Comparison of ENCODE assay signal across 1 cellular context in genomic region chr19:7874857-7875393, GRCh38.
TF ChIP-seq lines count a peak whose summit lies in the region.

No MANE protein-coding gene starts in this region.

TF ChIP-seq in HepG2, 621 proteins besides CTCF, POLR2A, EP300 and RAD21 (continued from another document):
- TF ChIP-seq LCORL (IDR thresholded peaks at IDR 0.05): no peak
- TF ChIP-seq LCORL (CRISPR knock-in tag; IDR thresholded peaks at IDR 0.05): 0 out of 2 replicates have a peak, but pooled peaks have one; percentile 19
- no peak for TF ChIP-seq TEAD2 (CRISPR knock-in tag; IDR thresholded peaks at IDR 0.05)
- TF ChIP-seq ZNF891 (CRISPR knock-in tag; IDR thresholded peaks at IDR 0.05): peak; percentile 35; the same call in 1 of the 2 replicates
- no peak for TF ChIP-seq ZSCAN22 (CRISPR knock-in tag; IDR thresholded peaks at IDR 0.05)
- TF ChIP-seq GLI4 (CRISPR knock-in tag; IDR thresholded peaks at IDR 0.05; ENCODE audit: borderline replicate concordance): no peak
- TF ChIP-seq ZNF800 (CRISPR knock-in tag; IDR thresholded peaks at IDR 0.05): no peak
- no peak for TF ChIP-seq FOXM1 (CRISPR knock-in tag; IDR thresholded peaks at IDR 0.05)
- peak; percentile 6 for TF ChIP-seq ZEB1 (IDR thresholded peaks at IDR 0.05; ENCODE audit: insufficient replicate concordance, low read depth)
- TF ChIP-seq ZNF879 (CRISPR knock-in tag; IDR thresholded peaks at IDR 0.05): no peak
- TF ChIP-seq, protein P1, sequence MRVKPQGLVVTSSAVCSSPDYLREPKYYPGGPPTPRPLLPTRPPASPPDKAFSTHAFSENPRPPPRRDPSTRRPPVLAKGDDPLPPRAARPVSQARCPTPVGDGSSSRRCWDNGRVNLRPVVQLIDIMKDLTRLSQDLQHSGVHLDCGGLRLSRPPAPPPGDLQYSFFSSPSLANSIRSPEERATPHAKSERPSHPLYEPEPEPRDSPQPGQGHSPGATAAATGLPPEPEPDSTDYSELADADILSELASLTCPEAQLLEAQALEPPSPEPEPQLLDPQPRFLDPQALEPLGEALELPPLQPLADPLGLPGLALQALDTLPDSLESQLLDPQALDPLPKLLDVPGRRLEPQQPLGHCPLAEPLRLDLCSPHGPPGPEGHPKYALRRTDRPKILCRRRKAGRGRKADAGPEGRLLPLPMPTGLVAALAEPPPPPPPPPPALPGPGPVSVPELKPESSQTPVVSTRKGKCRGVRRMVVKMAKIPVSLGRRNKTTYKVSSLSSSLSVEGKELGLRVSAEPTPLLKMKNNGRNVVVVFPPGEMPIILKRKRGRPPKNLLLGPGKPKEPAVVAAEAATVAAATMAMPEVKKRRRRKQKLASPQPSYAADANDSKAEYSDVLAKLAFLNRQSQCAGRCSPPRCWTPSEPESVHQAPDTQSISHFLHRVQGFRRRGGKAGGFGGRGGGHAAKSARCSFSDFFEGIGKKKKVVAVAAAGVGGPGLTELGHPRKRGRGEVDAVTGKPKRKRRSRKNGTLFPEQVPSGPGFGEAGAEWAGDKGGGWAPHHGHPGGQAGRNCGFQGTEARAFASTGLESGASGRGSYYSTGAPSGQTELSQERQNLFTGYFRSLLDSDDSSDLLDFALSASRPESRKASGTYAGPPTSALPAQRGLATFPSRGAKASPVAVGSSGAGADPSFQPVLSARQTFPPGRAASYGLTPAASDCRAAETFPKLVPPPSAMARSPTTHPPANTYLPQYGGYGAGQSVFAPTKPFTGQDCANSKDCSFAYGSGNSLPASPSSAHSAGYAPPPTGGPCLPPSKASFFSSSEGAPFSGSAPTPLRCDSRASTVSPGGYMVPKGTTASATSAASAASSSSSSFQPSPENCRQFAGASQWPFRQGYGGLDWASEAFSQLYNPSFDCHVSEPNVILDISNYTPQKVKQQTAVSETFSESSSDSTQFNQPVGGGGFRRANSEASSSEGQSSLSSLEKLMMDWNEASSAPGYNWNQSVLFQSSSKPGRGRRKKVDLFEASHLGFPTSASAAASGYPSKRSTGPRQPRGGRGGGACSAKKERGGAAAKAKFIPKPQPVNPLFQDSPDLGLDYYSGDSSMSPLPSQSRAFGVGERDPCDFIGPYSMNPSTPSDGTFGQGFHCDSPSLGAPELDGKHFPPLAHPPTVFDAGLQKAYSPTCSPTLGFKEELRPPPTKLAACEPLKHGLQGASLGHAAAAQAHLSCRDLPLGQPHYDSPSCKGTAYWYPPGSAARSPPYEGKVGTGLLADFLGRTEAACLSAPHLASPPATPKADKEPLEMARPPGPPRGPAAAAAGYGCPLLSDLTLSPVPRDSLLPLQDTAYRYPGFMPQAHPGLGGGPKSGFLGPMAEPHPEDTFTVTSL (CRISPR knock-in tag; IDR thresholded peaks at IDR 0.05; ENCODE audit: borderline replicate concordance): no peak
- no peak for TF ChIP-seq ZFP82 (CRISPR knock-in tag; IDR thresholded peaks at IDR 0.05; ENCODE audit: borderline replicate concordance)
- no peak for TF ChIP-seq MEF2D (CRISPR knock-in tag; IDR thresholded peaks at IDR 0.05)
- peak; percentile 64; the same call in 1 of the 2 replicates for TF ChIP-seq ZBTB7A (CRISPR knock-in tag; IDR thresholded peaks at IDR 0.05)
- TF ChIP-seq, protein P2, sequence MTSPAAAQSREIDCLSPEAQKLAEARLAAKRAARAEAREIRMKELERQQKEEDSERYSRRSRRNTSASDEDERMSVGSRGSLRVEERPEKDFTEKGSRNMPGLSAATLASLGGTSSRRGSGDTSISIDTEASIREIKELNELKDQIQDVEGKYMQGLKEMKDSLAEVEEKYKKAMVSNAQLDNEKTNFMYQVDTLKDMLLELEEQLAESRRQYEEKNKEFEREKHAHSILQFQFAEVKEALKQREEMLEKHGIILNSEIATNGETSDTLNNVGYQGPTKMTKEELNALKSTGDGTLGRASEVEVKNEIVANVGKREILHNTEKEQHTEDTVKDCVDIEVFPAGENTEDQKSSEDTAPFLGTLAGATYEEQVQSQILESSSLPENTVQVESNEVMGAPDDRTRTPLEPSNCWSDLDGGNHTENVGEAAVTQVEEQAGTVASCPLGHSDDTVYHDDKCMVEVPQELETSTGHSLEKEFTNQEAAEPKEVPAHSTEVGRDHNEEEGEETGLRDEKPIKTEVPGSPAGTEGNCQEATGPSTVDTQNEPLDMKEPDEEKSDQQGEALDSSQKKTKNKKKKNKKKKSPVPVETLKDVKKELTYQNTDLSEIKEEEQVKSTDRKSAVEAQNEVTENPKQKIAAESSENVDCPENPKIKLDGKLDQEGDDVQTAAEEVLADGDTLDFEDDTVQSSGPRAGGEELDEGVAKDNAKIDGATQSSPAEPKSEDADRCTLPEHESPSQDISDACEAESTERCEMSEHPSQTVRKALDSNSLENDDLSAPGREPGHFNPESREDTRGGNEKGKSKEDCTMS (CRISPR knock-in tag; conservative IDR thresholded peaks at IDR 0.05): no peak
- TF ChIP-seq CENPX (CRISPR knock-in tag; IDR thresholded peaks at IDR 0.05): no peak
- 0 out of 2 replicates have a peak, but pooled peaks have one; percentile 5 for TF ChIP-seq ELF3 (CRISPR knock-in tag; IDR thresholded peaks at IDR 0.05)
